Comparison of ENCODE assay signal across 8 cellular contexts in the genomic region with DNA sequence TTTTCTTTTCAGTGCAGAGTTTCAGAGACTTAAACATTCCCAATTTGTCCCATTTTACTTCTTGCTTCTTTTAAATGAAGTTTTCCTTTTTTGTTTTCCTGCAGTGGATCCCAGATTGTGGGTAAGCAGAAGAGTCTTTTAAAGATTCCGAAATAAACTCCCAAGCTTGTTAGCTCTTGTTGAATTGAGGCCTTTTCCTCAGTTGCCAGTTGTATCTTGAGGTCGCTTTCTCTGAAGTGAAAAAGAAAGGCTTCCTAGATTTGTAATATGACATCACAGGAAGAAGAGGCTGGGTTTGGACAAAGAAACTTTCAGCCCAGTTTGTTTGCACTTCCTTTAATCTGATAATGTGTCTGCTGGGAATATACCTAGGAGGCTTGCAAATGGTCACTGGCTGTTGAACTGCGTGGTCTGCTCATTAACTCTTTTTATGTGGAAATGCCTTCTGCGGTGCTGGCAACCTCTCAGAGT. TPM values are rescaled to one million over a fixed set of nuclear protein-coding genes. Genes with fewer than 3 reads are reported as not detected.
DNase-seq lines count a peak whose midpoint lies in the region; ATAC-seq and TF ChIP-seq lines count a peak whose summit lies in the region.

A gene with protein sequence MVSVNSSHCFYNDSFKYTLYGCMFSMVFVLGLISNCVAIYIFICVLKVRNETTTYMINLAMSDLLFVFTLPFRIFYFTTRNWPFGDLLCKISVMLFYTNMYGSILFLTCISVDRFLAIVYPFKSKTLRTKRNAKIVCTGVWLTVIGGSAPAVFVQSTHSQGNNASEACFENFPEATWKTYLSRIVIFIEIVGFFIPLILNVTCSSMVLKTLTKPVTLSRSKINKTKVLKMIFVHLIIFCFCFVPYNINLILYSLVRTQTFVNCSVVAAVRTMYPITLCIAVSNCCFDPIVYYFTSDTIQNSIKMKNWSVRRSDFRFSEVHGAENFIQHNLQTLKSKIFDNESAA (minus strand): TSS at position 233 of the 471 bp plus-strand sequence. CDS start 690 bp downstream, outside the sequence.

- POLR2A ChIA-PET in AG04449 (lab: Yijun Ruan, JAX) (no interaction called here), GM10248 (lab: Yijun Ruan, JAX) (no interaction called here)

- H3K4me1 ChIP-seq in iPS-18a (ENCODE audit: control insufficient read depth, low read depth, low read length) = peaks cover 27% of the 10 kb centered on the region

- TF ChIP-seq CTCF in AG04449 (IDR thresholded peaks at IDR 0.05; ENCODE audit: insufficient read depth, low read length, missing control alignments) = no peak
- no peak for TF ChIP-seq CTCF in astrocyte of the spinal cord (IDR thresholded peaks at IDR 0.05; ENCODE audit: low read depth, low read length)
- no peak for TF ChIP-seq CTCF in GM10248 (IDR thresholded peaks at IDR 0.05; ENCODE audit: control extremely low read depth, extremely low read depth, low read depth, missing control alignments)

- H3K36me3 ChIP-seq in iPS-18a (ENCODE audit: control insufficient read depth, low read depth, low read length) = no peaks in the 10 kb centered on the region

- no peak for ATAC-seq in HG03378 (IDR thresholded peaks at IDR 0.05; ENCODE audit: unreplicated experiment)

- no peaks in the 10 kb centered on the region for H3K9me3 ChIP-seq in iPS-18a (ENCODE audit: control insufficient read depth, low read depth, low read length)

- H3K4me3 ChIP-seq in AG04449 (ENCODE audit: low read depth, low read length) = peak within 1 kb of the TSS; percentile 58
- peak within 1 kb of the TSS; percentile 23 for H3K4me3 ChIP-seq in Jurkat, Clone E6-1 (ENCODE audit: low read length)
- peak within 1 kb of the TSS; percentile 55 for H3K4me3 ChIP-seq in astrocyte of the spinal cord (ENCODE audit: low read depth, low read length)
- peak within 1 kb of the TSS; percentile 63 for H3K4me3 ChIP-seq in iPS-18a (ENCODE audit: low read length)

- peak within 1 kb of the TSS; percentile 13 for H3K27ac ChIP-seq in iPS-18a (ENCODE audit: low read length)

- no peaks in the 10 kb centered on the region for H3K27me3 ChIP-seq in iPS-18a (ENCODE audit: control insufficient read depth, insufficient read depth, low read length)

- H3K9ac ChIP-seq in iPS-18a (ENCODE audit: low read length) = peak within 1 kb of the TSS; percentile 73

- DNase-seq in AG04449 (ENCODE audit: low read depth, low spot score) = no peak
- DNase-seq in Jurkat, Clone E6-1 (ENCODE audit: low read depth, low spot score) = peak; percentile 37
- DNase-seq in astrocyte of the spinal cord (ENCODE audit: low read depth, low spot score) = peak; percentile 80
- peak; percentile 35 for DNase-seq in retina
- no peak for DNase-seq in GM10248 (ENCODE audit: extremely low spot score)
- no peak for DNase-seq in NCI-H526 treated with DMSO at 0.1 percent for 48 hours (lab: John Stamatoyannopoulos, UW)

- in situ Hi-C loops in astrocyte of the spinal cord (cut with HindIII; ENCODE audit: low sequenced_read_pairs) = no loop called here

- CTCF ChIA-PET in AG04449 (lab: Yijun Ruan, JAX) = interaction anchor here (0.7 to 0.9 kb wide), 2 partner anchors 170 to 286 kb away, joined by 3 read pairs; no protein-coding TSS in a partner anchor
- CTCF ChIA-PET in GM10248 (lab: Yijun Ruan, JAX) = interaction anchor here (0.9 kb wide), 1 partner anchor 12 kb away, joined by 3 read pairs; no protein-coding TSS in a partner anchor

RNA-seq across cellular contexts. Expression of the gene that starts here (rescaled TPM):
- polyA plus RNA-seq in Jurkat, Clone E6-1 (2012; ENCODE audit: insufficient read depth, insufficient read length) = 2.1 TPM

Comparison
In these comparisons a context has a peak if more than half of its experiments do, and no peak if none do; other contexts are left out.
1. DNase-seq: peak in Jurkat, Clone E6-1 (single experiment), astrocyte of the spinal cord (single experiment) and retina (single experiment); none in AG04449 (single experiment), GM10248 (single experiment) and NCI-H526 treated with DMSO at 0.1 percent for 48 hours (single experiment).
2. Peak in every context shown above with its lines, with median percentiles within 50 percentile points of each other: H3K4me3 ChIP-seq.